ENCODE assay signal across 9 cellular contexts in the genomic region with DNA sequence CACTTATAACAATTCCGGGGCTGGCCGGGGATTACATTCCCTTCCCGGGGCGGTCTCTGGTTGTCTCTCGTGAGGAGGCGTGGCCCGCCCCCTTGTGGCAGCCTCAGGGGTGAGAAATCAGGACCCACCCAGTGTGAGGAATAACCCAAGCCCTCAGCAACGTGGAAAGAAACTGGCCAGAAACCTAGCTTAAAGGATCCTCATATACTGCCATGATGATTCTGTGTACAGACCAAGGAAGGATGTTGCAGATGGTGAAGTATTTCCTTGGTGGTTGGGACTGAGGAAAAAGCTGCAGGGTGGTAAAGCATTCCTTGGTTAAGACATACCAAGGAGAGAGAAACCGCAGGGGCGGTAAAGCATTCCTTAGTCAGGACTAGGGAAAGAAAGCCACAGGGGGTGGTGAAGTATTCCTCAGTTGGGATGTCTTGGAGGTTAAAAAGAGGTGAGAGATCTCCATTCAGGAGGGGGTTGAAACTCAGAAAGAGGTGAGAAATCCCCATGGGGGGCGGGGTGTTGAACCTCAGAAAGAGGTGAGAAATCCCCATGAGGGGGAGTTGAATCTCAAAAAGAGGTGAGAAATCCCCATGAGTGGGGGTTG.
DNase-seq lines count a peak whose midpoint lies in the region; ATAC-seq and TF ChIP-seq lines count a peak whose summit lies in the region.
"Had no signal": no experiment of that assay in that cellular context is flagged by ENCODE, and none has a peak within 500 bp of the region (broad histone marks: within the 10 kb centered on the region; RNA-seq: fewer than 3 reads in every experiment).

No MANE protein-coding gene starts in this region.

- H4K20me1 ChIP-seq in OCI-LY1 (ENCODE audit: insufficient read depth, low read length), result no peaks in the 10 kb centered on the region

- H3K79me2 ChIP-seq in OCI-LY1 (ENCODE audit: insufficient read depth, low read length), result no peaks in the 10 kb centered on the region

- H3K9me2 ChIP-seq in OCI-LY1 (ENCODE audit: low read depth, low read length), result no peaks in the 10 kb centered on the region

- H3K27me3 ChIP-seq in OCI-LY1 (ENCODE audit: insufficient read depth, low read length), result no peaks in the 10 kb centered on the region

- no peaks in the 10 kb centered on the region for H3F3A ChIP-seq in OCI-LY1 (ENCODE audit: insufficient read depth, low read length)

- no peak overlapping the region for H2AFZ ChIP-seq in OCI-LY1 (ENCODE audit: low read length)

- no peak for ATAC-seq in GM18505 (IDR thresholded peaks at IDR 0.05; ENCODE audit: unreplicated experiment)

- no peak overlapping the region for H3K9ac ChIP-seq in OCI-LY1 (ENCODE audit: low read length)

- DNase-seq in NCI-H748 (lab: John Stamatoyannopoulos, UW; ENCODE audit: unreplicated experiment) (peak; percentile 51), NCI-H748 treated with DMSO at 0.1 percent for 48 hours (lab: John Stamatoyannopoulos, UW) (no peak), fibroblast of the aortic adventitia (ENCODE audit: low read depth) (peak; percentile 14), smooth muscle cell of the brain vasculature (ENCODE audit: low read depth, low spot score) (peak; percentile 79), HPDE6-E6E7 (ENCODE audit: extremely low spot score) (no peak), HuH-7.5 (ENCODE audit: low spot score) (no peak)
- DNase-seq: SHP77 treated with DMSO at 0.1 percent for 48 hours had no signal

- no peaks in the 10 kb centered on the region for H3K9me3 ChIP-seq in OCI-LY1 (ENCODE audit: low read length)

- TF ChIP-seq CTCF in OCI-LY1 (IDR thresholded peaks at IDR 0.05; ENCODE audit: low read length) (peak; percentile 73), fibroblast of the aortic adventitia (IDR thresholded peaks at IDR 0.05; ENCODE audit: insufficient read depth, low read length) (peak; percentile 3)

- no peak overlapping the region for H3K4me2 ChIP-seq in OCI-LY1 (ENCODE audit: low read length)

- 0 out of 2 replicates have a peak, but pooled peaks cover 5% of the 10 kb centered on the region for H3K36me3 ChIP-seq in OCI-LY1 (ENCODE audit: insufficient read depth, low read length)

- peak overlapping the region; percentile 28 for H3K27ac ChIP-seq in OCI-LY1 (ENCODE audit: low read depth, low read length, poor library complexity, severe bottlenecking)

- no peak overlapping the region for H3K4me3 ChIP-seq in OCI-LY1 (ENCODE audit: low read depth, low read length, poor library complexity, severe bottlenecking)
- H3K4me3 ChIP-seq in fibroblast of the aortic adventitia (ENCODE audit: low read depth, low read length), result no peak overlapping the region

- no peak for TF ChIP-seq POLR2A in GM18505 (IDR thresholded peaks at IDR 0.05; ENCODE audit: borderline replicate concordance, extremely low read depth, insufficient read depth, insufficient read length)

- peaks cover 10% of the 10 kb centered on the region for H3K4me1 ChIP-seq in OCI-LY1 (ENCODE audit: insufficient read depth, low read length, severe bottlenecking)

Comparison
In these comparisons a context has a peak if more than half of its experiments do, and no peak if none do; other contexts are left out.
1. DNase-seq: peak in NCI-H748 (single experiment), fibroblast of the aortic adventitia (single experiment) and smooth muscle cell of the brain vasculature (single experiment); none in NCI-H748 treated with DMSO at 0.1 percent for 48 hours (single experiment), HPDE6-E6E7 (single experiment) and HuH-7.5 (single experiment).